In the genomic region with DNA sequence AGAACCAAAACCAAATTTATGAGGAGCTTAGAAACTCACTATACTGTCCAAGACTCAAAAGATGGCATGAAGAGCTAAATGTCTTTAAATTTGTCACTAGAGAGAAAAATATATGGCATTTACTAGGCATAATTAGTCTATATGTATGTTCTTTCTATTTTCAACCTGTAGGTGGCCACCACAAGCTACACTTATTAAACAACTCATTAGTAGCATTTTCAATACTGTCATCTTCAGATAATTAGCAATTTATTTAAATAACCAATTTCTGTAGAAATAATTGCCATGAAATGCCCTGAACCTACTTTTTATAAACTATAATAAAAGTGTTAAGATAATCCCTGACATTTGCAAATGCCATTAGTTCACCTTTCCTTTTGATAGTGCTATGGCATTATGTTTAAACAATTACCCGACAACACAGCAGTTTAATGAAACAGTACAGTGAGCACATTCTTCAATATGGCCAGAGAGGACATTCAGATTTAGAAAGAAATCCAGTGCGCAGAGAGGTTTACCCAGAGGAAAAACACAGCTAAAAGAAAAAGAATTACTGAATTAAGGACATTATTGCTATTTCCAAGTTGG, we compare ENCODE assay signal across 8 cellular contexts.
A peak's percentile ranks its signal among the peaks of the same experiment; 100 is the strongest.
DNase-seq lines count a peak whose midpoint lies in the region; ATAC-seq and TF ChIP-seq lines count a peak whose summit lies in the region.

No MANE protein-coding gene starts in this region.

- WGBS in right lobe of liver (ENCODE audit: insufficient coverage, low coverage, low lambda C conversion rate, missing lambda C conversion rate), result 97% methylated on average over 2 of the region's 2 CpGs

- intact Hi-C loops in right lobe of liver (cut with DNase I), result no loop called here

- no peaks in the 10 kb centered on the region for H3K9me3 ChIP-seq in right lobe of liver

- TF ChIP-seq POLR2A in right lobe of liver (IDR thresholded peaks at IDR 0.05), result no peak

- DNase-seq in NCI-H2029 treated with DMSO at 0.1 percent for 48 hours (lab: John Stamatoyannopoulos, UW) (peak; percentile 39), NCI-H2029 (lab: John Stamatoyannopoulos, UW) (no peak), SW480 (ENCODE audit: low spot score) (peak; percentile 13), right lobe of liver (no peak), iPS-NIHi7 (ENCODE audit: extremely low spot score) (no peak), C1 segment of cervical spinal cord (lab: John Stamatoyannopoulos, UW) (no peak)
- no peak for DNase-seq in activated CD4-positive, alpha-beta T cell treated with anti-CD3 and anti-CD28 coated beads, Interleukin-2, amount 50 U/mL, for 4 hours

- peak; percentile 66 for ATAC-seq in HG03066 (IDR thresholded peaks at IDR 0.05; ENCODE audit: low read depth, unreplicated experiment)
- ATAC-seq in right lobe of liver, result peak in 2 of 4 donors; percentile 34 to 59

- H3K27me3 ChIP-seq in right lobe of liver, result no peaks in the 10 kb centered on the region

- H3K4me1 ChIP-seq in right lobe of liver, result peaks cover 0 to 18% (median 4%) of the 10 kb centered on the region in 4 donors

- H3K36me3 ChIP-seq in right lobe of liver, result no peaks in the 10 kb centered on the region

- H3K27ac ChIP-seq in right lobe of liver, result no peak overlapping the region

- peak; percentile 42 to 47 (median 44) for TF ChIP-seq CTCF in right lobe of liver (IDR thresholded peaks at IDR 0.05)

- H3K4me3 ChIP-seq in right lobe of liver, result no peak overlapping the region

Comparison
In these comparisons a context has a peak if more than half of its experiments do, and no peak if none do; other contexts are left out.
1. DNase-seq: peak in NCI-H2029 treated with DMSO at 0.1 percent for 48 hours (single experiment) and SW480 (single experiment); none in NCI-H2029 (single experiment), right lobe of liver (0 of 3), iPS-NIHi7 (single experiment), C1 segment of cervical spinal cord (0 of 14) and activated CD4-positive, alpha-beta T cell treated with anti-CD3 and anti-CD28 coated beads, Interleukin-2, amount 50 U/mL, for 4 hours (0 of 2).